11 cellular contexts compared by ENCODE assay signal in the genomic region with DNA sequence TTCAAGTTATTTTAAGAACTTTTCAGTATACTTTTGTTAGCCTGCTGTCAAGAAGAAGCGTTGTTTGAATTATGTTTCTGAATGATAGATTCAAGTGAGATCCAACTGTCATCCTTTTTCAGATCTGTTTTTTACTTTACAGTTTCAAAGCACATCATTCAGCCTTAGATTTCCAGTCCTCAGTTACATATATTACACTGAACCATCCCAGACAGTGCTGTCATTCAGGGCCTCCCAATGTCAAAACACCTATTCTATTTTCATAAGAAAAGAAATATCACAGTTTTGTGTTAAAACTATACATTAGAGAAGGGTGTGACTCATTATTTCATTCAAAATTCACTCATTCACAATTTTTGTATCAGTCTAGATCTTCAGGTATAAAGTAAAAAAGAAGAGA.
"Had no signal": no experiment of that assay in that cellular context is flagged by ENCODE, and none has a peak within 500 bp of the region (broad histone marks: within the 10 kb centered on the region; RNA-seq: fewer than 3 reads in every experiment).

No MANE protein-coding gene starts in this region.

- H3K4me3 ChIP-seq: GM23248, GM23338, HAP-1 had no signal

- H3K9me3 ChIP-seq: HAP-1 had no signal

- H3K36me3 ChIP-seq: HAP-1 had no signal

- H3K9ac ChIP-seq: GM23248 had no signal

- DNase-seq: GM23248, GOT3, H7, H9, HCEC 1CT, HFFc6 had no signal

- H3K27ac ChIP-seq: GM23248 had no signal

- ATAC-seq: GM23338, HCT116 had no signal

- H2AFZ ChIP-seq: GM23248, GM23338 had no signal

- H3K4me1 ChIP-seq: HAP-1 had no signal

- H3K4me2 ChIP-seq: GM23338 had no signal

- FAIRE-seq: H1, H54 had no signal
